16 cellular contexts compared by ENCODE assay signal in genomic region chr20:5680227-5680626, GRCh38.
DNase-seq lines count a peak whose midpoint lies in the region; ATAC-seq, FAIRE-seq and TF ChIP-seq lines count a peak whose summit lies in the region.
"Had no signal": no experiment of that assay in that cellular context is flagged by ENCODE, and none has a peak within 500 bp of the region (broad histone marks: within the 10 kb centered on the region; RNA-seq: fewer than 3 reads in every experiment).

No MANE protein-coding gene starts in this region.

- peak overlapping the region; percentile 69 to 75 for H3K27ac ChIP-seq in A549
- 0 out of 2 replicates have a peak overlapping the region, but pooled peaks have one; percentile 0 for H3K27ac ChIP-seq in HL-60 (replicated peaks)
- peak overlapping the region; percentile 2; the same call in 1 of the 2 replicates for H3K27ac ChIP-seq in PC-3 (ENCODE audit: low read length)
- no peak overlapping the region for H3K27ac ChIP-seq in aorta (ENCODE audit: low read depth in 1 of 2, low read length in 2 of 2)
- H3K27ac ChIP-seq: C4-2B had no signal

- BruUV-seq in PC-3 (replicated peaks; lab: Mats Ljungman, UMichigan): no TSS peak

- peak overlapping the region; percentile 16; the same call in 2 of the 3 replicates for H3K4me2 ChIP-seq in A549
- no peak overlapping the region; the same call in 1 of the 2 replicates for H3K4me2 ChIP-seq in PC-3 (ENCODE audit: low read length)

- H3K9me3 ChIP-seq in A549 (no peaks in the 10 kb centered on the region), PC-3 (ENCODE audit: low read length) (no peaks in the 10 kb centered on the region), aorta (ENCODE audit: control insufficient read depth, low read length) (no peaks in the 10 kb centered on the region)

- H3F3A ChIP-seq in PC-3 (ENCODE audit: low read length, unreplicated experiment): no peaks in the 10 kb centered on the region

- H3K4me3 ChIP-seq in A549 (no peak overlapping the region), HL-60 (replicated peaks; ENCODE audit: insufficient read depth, low read length) (no peak overlapping the region), PC-3 (ENCODE audit: low read length) (no peak overlapping the region), choroid plexus epithelial cell (ENCODE audit: low read depth, low read length) (no peak overlapping the region), aorta (ENCODE audit: low read length in 2 of 2) (no peak overlapping the region)

- FAIRE-seq in A549 (lab: Jason Lieb, UNC): peak; percentile 13
- FAIRE-seq: A204.1, GM19239, H54 had no signal

- H3K27me3 ChIP-seq in HL-60 (ENCODE audit: insufficient read depth, poor library complexity, severe bottlenecking): no peaks in the 10 kb centered on the region
- H3K27me3 ChIP-seq in PC-3 (ENCODE audit: low read length): no peaks in the 10 kb centered on the region
- H3K27me3 ChIP-seq in aorta (ENCODE audit: control insufficient read depth in 1 of 2, insufficient read depth in 2 of 2, low read length in 1 of 2): no peaks in the 10 kb centered on the region

- no peak for TF ChIP-seq POLR2A in A549 (IDR thresholded peaks at IDR 0.05; ENCODE audit: low read length)
- no peak for TF ChIP-seq POLR2A in erythroblast (IDR thresholded peaks at IDR 0.05; ENCODE audit: low read length)

- ATAC-seq in A549 (peak; percentile 57 to 63; a peak in 4 of 6 replicates), PC-3 (peak; percentile 97), HG02870 (IDR thresholded peaks at IDR 0.05; ENCODE audit: unreplicated experiment) (no peak), aorta (ENCODE audit: low FRiP score) (no peak)

- no peak overlapping the region for H3K9ac ChIP-seq in PC-3 (ENCODE audit: low read length)

- 0 out of 5 replicates have a peak, but pooled peaks of 1 of the 2 experiments have one; percentile 13 for TF ChIP-seq RAD21 in A549 (conservative IDR thresholded peaks at IDR 0.05 in 1 of 2, IDR thresholded peaks at IDR 0.05 in 1 of 2)

- no peak overlapping the region for H2AFZ ChIP-seq in PC-3 (ENCODE audit: low read length)

- H3K36me3 ChIP-seq in PC-3 (ENCODE audit: low read depth, low read length) (no peaks in the 10 kb centered on the region), aorta (ENCODE audit: control insufficient read depth in 1 of 2, insufficient read depth in 2 of 2, low read length in 1 of 2) (no peaks in the 10 kb centered on the region)

- no peak for TF ChIP-seq CTCF in A549 (IDR thresholded peaks at IDR 0.05)
- no peak for TF ChIP-seq CTCF in HL-60 (IDR thresholded peaks at IDR 0.05; ENCODE audit: insufficient read depth, low read length)
- no peak for TF ChIP-seq CTCF in PC-3 (conservative IDR thresholded peaks at IDR 0.05; ENCODE audit: low read depth, low read length)
- TF ChIP-seq CTCF in choroid plexus epithelial cell (conservative IDR thresholded peaks at IDR 0.05; ENCODE audit: low read depth, low read length): no peak

- peak in 1 of 2 experiments; percentile 52 for DNase-seq in A549 (ENCODE audit: low read depth in 1 of 2, low spot score in 1 of 2)
- DNase-seq in HL-60 (ENCODE audit: low read depth in 1 of 2, low spot score in 1 of 2): no peak
- peak; percentile 70 for DNase-seq in PC-3
- DNase-seq in choroid plexus epithelial cell (ENCODE audit: low read depth): peak; percentile 43
- no peak for DNase-seq in erythroblast (lab: John Stamatoyannopoulos, UW)
- no peak for DNase-seq in aorta
- DNase-seq in NCI-H1694 (lab: John Stamatoyannopoulos, UW): no peak
- DNase-seq: NCI-H1048, NCI-H1436 treated with DMSO at 0.1 percent for 48 hours, NCI-H2081 treated with DMSO at 0.1 percent for 48 hours, NCI-H510A treated with DMSO at 0.1 percent for 48 hours had no signal

- peaks cover 12% of the 10 kb centered on the region for H3K4me1 ChIP-seq in A549
- H3K4me1 ChIP-seq in PC-3 (ENCODE audit: insufficient read depth, low read length): peaks cover 8% of the 10 kb centered on the region
- no peaks in the 10 kb centered on the region for H3K4me1 ChIP-seq in aorta (ENCODE audit: control insufficient read depth in 1 of 2, insufficient read depth in 2 of 2, low read length in 2 of 2)

- no peaks in the 10 kb centered on the region for H4K20me1 ChIP-seq in PC-3 (ENCODE audit: low read length)

- CTCF ChIA-PET in A549 (lab: Yijun Ruan, JAX): interaction anchor here (1.2 kb wide), 1 partner anchor 18 kb away, joined by 3 read pairs; no protein-coding TSS in a partner anchor
- CTCF ChIA-PET in PC-3 (lab: Charles Lee): no interaction called here

- H3K79me2 ChIP-seq in PC-3 (ENCODE audit: low read length): no peaks in the 10 kb centered on the region

- no peaks in the 10 kb centered on the region for H3K9me2 ChIP-seq in PC-3 (replicated peaks; ENCODE audit: low read length)

- POLR2A ChIA-PET in A549 (lab: Yijun Ruan, JAX) (no interaction called here), PC-3 (lab: Charles Lee; ENCODE audit: unreplicated experiment) (no interaction called here)

- intact Hi-C loops in PC-3 (cut with micrococcal nuclease): no loop called here
- intact Hi-C loops in aorta (cut with DNase I): no loop called here

- peak in 1 of 2 experiments; percentile 48; a peak in 2 of 5 replicates for TF ChIP-seq EP300 in A549 (IDR thresholded peaks at IDR 0.05)

TF ChIP-seq in A549, 52 proteins besides CTCF, POLR2A, EP300 and RAD21:
- TF ChIP-seq TP53 (CRISPR knock-in tag; IDR thresholded peaks at IDR 0.05) (no peak), JUNB (IDR thresholded peaks at IDR 0.05) (peak; percentile 51; the same call in 1 of the 2 replicates), USF2 (IDR thresholded peaks at IDR 0.05) (no peak), SMC3 (IDR thresholded peaks at IDR 0.05) (peak; percentile 34; the same call in 1 of the 3 replicates), CEBPB (IDR thresholded peaks at IDR 0.05) (peak; percentile 25 to 74; a peak in 2 of 4 replicates), FOSL2 (IDR thresholded peaks at IDR 0.05) (no peak), FOSL2 (CRISPR knock-in tag; IDR thresholded peaks at IDR 0.05) (peak; percentile 39; the same call in 1 of the 2 replicates), HOXB13 (CRISPR knock-in tag; IDR thresholded peaks at IDR 0.05; ENCODE audit: low read depth) (no peak), HOXB5 (CRISPR knock-in tag; IDR thresholded peaks at IDR 0.05) (no peak), JUN (IDR thresholded peaks at IDR 0.05) (peak in 1 of 2 experiments; percentile 37; a peak in 1 of 5 replicates)

Comparison
In these comparisons a context has a peak if more than half of its experiments do, and no peak if none do; other contexts are left out.
1. ATAC-seq: peak in A549 (2 of 2) and PC-3 (single experiment); none in HG02870 (single experiment) and aorta (single experiment).
2. DNase-seq: peak in PC-3 (single experiment) and choroid plexus epithelial cell (single experiment); none in HL-60 (0 of 2), erythroblast (0 of 2), aorta (0 of 2) and NCI-H1694 (single experiment).
3. H3K27ac ChIP-seq: peak in A549 (2 of 2), HL-60 (single experiment) and PC-3 (single experiment); none in aorta (0 of 2).